In the genomic region with DNA sequence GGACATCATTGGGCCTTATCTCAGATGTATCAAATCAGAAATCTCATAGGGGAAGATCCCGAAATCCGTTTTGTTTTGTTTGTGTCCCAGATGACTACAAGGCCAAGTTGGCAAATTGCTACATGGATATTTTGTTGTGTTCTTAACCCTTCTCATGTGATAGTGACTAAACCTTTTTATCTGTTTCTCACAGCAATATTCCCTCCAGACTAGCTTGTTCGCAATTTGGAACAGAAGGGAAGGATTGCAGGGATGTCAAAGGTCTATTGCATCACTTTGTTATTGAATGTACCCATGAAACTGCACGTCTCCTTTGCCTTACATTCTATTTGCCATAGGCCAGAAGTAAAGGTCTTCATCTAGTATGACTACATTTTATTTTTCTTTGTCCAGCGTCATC, we compare ENCODE assay signal across 27 cellular contexts.
DNase-seq lines count a peak whose midpoint lies in the region; ATAC-seq and TF ChIP-seq lines count a peak whose summit lies in the region.
"Had no signal": no experiment of that assay in that cellular context is flagged by ENCODE, and none has a peak within 500 bp of the region (broad histone marks: within the 10 kb centered on the region; RNA-seq: fewer than 3 reads in every experiment).

No MANE protein-coding gene starts in this region.

- no peak overlapping the region for H3K27ac Mint-ChIP-seq in naive thymus-derived CD8-positive, alpha-beta T cell
- H3K27ac Mint-ChIP-seq: natural killer cell treated with Interleukin-12 subunit alpha and Interleukin-12 subunit beta and Interleukin-15 and Interleukin-18, amount 100 ng/mL, for 72 hours; stimulated activated memory B cell treated with anti-CD40 and anti-IgM and Interleukin-4, amounts not matched to agents 10 μg/mL and 1 μg/mL and 100 μg/mL, for 72 hours; T-helper 2 cell treated with Interferon-gamma antibody and Interleukin-4, amounts not matched to agents 5 μg/mL and 100 μg/mL, for 36 hours had no signal

- H3K9ac ChIP-seq in skeletal muscle tissue (ENCODE audit: low read depth in 1 of 3, low read length in 3 of 3): no peak overlapping the region

- no peak for TF ChIP-seq CTCF in coronary artery (IDR thresholded peaks at IDR 0.05)

- no peaks in the 10 kb centered on the region for H3K27me3 ChIP-seq in skeletal muscle tissue (ENCODE audit: control insufficient read depth in 3 of 3, insufficient read depth in 3 of 3, low read length in 3 of 3)

- H3K9me3 Mint-ChIP-seq in naive thymus-derived CD8-positive, alpha-beta T cell: peaks cover 0 to 24% (median 7%) of the 10 kb centered on the region in 9 donors

- no peaks in the 10 kb centered on the region for H3K36me3 Mint-ChIP-seq in naive thymus-derived CD8-positive, alpha-beta T cell
- H3K36me3 Mint-ChIP-seq: mesothelial cell of epicardium; natural killer cell treated with Interleukin-12 subunit alpha and Interleukin-12 subunit beta and Interleukin-15 and Interleukin-18, amount 100 ng/mL, for 72 hours; stimulated activated memory B cell treated with anti-CD40 and anti-IgM and Interleukin-4, amounts not matched to agents 10 μg/mL and 1 μg/mL and 100 μg/mL, for 72 hours had no signal

- peaks cover 4 to 10% (median 6%) of the 10 kb centered on the region in 3 donors for H3K4me1 ChIP-seq in skeletal muscle tissue (ENCODE audit: control insufficient read depth in 3 of 3, insufficient read depth in 3 of 3, low read length in 3 of 3)

- POLR2A ChIA-PET in naive thymus-derived CD8-positive, alpha-beta T cell (lab: Charles Lee): no interaction called here

- no peak overlapping the region for H3K4me3 ChIP-seq in coronary artery
- no peak overlapping the region for H3K4me3 ChIP-seq in skeletal muscle tissue (ENCODE audit: low read length in 3 of 3)
- H3K4me3 ChIP-seq: skin epidermis, thoracic aorta had no signal

- no peak overlapping the region for H3K4me3 Mint-ChIP-seq in naive thymus-derived CD8-positive, alpha-beta T cell
- H3K4me3 Mint-ChIP-seq: mesothelial cell of epicardium; natural killer cell treated with Interleukin-12 subunit alpha and Interleukin-12 subunit beta and Interleukin-15 and Interleukin-18, amount 100 ng/mL, for 72 hours; stimulated activated memory B cell treated with anti-CD40 and anti-IgM and Interleukin-4, amounts not matched to agents 10 μg/mL and 1 μg/mL and 100 μg/mL, for 72 hours; T-helper 2 cell treated with Interferon-gamma antibody and Interleukin-4, amounts not matched to agents 5 μg/mL and 100 μg/mL, for 36 hours had no signal

- no peaks in the 10 kb centered on the region for H3K9me3 ChIP-seq in skeletal muscle tissue (ENCODE audit: control insufficient read depth in 3 of 3, low read length in 3 of 3)
- H3K9me3 ChIP-seq: thoracic aorta had no signal

- no peaks in the 10 kb centered on the region for H3K36me3 ChIP-seq in skeletal muscle tissue (ENCODE audit: control insufficient read depth in 3 of 3, insufficient read depth in 3 of 3, low read length in 3 of 3)
- H3K36me3 ChIP-seq: thoracic aorta had no signal

- intact Hi-C loops in left cardiac atrium (cut with DNase I): no loop called here

- ATAC-seq in left cardiac atrium (peak; percentile 49 to 51), GM18907 (IDR thresholded peaks at IDR 0.05; ENCODE audit: unreplicated experiment) (no peak)
- no peak for ATAC-seq in naive thymus-derived CD8-positive, alpha-beta T cell
- ATAC-seq: left colon; natural killer cell treated with Interleukin-12 subunit alpha and Interleukin-12 subunit beta and Interleukin-15 and Interleukin-18, amount 100 ng/mL, for 72 hours; SK-N-SH treated with all-trans-retinoic acid at 6 μM for 48 hours; stimulated activated memory B cell treated with anti-CD40 and anti-IgM and Interleukin-4, amounts not matched to agents 10 μg/mL and 1 μg/mL and 100 μg/mL, for 72 hours had no signal

- DNase-seq in OCI-M1 (lab: John Stamatoyannopoulos, UW) (peak; percentile 67), coronary artery (ENCODE audit: low spot score) (no peak), left cardiac atrium (no peak), HPDE6-E6E7 (ENCODE audit: extremely low spot score) (no peak)
- DNase-seq in activated naive CD4-positive, alpha-beta T cell (lab: John Stamatoyannopoulos, UW): no peak
- DNase-seq in naive thymus-derived CD8-positive, alpha-beta T cell: no peak
- DNase-seq: activated CD4-positive, alpha-beta T cell treated with anti-CD3 and anti-CD28 coated beads, Interleukin-2, amount 50 U/mL, for 48 hours; activated gamma-delta T cell treated with Interleukin-2 at 50 U/mL for 16 hours; amygdala; central memory CD4-positive, alpha-beta T cell; H7; KBM-7; left colon; NCI-H2171 treated with DMSO at 0.1 percent for 48 hours; NCI-H526; stimulated activated CD4-positive, alpha-beta T cell treated with anti-CD3 and anti-CD28 coated beads, Interleukin-2, amount 100 ng/mL, for 24 hours had no signal

- peak overlapping the region; percentile 17 to 46 for H3K27ac ChIP-seq in coronary artery
- H3K27ac ChIP-seq in skeletal muscle tissue (ENCODE audit: low read depth, low read length): peak overlapping the region; percentile 52
- H3K27ac ChIP-seq: epithelial cell of prostate, RWPE1, skin epidermis, thoracic aorta had no signal

- no peaks in the 10 kb centered on the region for H3K4me1 Mint-ChIP-seq in naive thymus-derived CD8-positive, alpha-beta T cell
- H3K4me1 Mint-ChIP-seq: stimulated activated memory B cell treated with anti-CD40 and anti-IgM and Interleukin-4, amounts not matched to agents 10 μg/mL and 1 μg/mL and 100 μg/mL, for 72 hours had no signal

- H3K27me3 Mint-ChIP-seq in naive thymus-derived CD8-positive, alpha-beta T cell: no peaks in the 10 kb centered on the region
- H3K27me3 Mint-ChIP-seq: natural killer cell treated with Interleukin-12 subunit alpha and Interleukin-12 subunit beta and Interleukin-15 and Interleukin-18, amount 100 ng/mL, for 72 hours; stimulated activated memory B cell treated with anti-CD40 and anti-IgM and Interleukin-4, amounts not matched to agents 10 μg/mL and 1 μg/mL and 100 μg/mL, for 72 hours had no signal

Comparison
In these comparisons a context has a peak if more than half of its experiments do, and no peak if none do; other contexts are left out.
1. ATAC-seq: peak in left cardiac atrium (2 of 2); none in naive thymus-derived CD8-positive, alpha-beta T cell (0 of 2) and GM18907 (single experiment).